19 cellular contexts compared by ENCODE assay signal in genomic region chr4:153292897-153293674, GRCh38. TPM values are rescaled to one million over a fixed set of nuclear protein-coding genes. Genes with fewer than 3 reads are reported as not detected.
"Had no signal": no experiment of that assay in that cellular context is flagged by ENCODE, and none has a peak within 500 bp of the region (broad histone marks: within the 10 kb centered on the region; RNA-seq: fewer than 3 reads in every experiment).

No MANE protein-coding gene starts in this region.

- H3K9ac ChIP-seq: parathyroid adenoma, SK-N-SH had no signal

- H3K4me3 Mint-ChIP-seq: activated naive CD4-positive, alpha-beta T cell treated with anti-CD3 and anti-CD28 coated beads, Interleukin-2, amount 10 ng/mL, durations not matched to agents 7 days and 5 days; immature natural killer cell; T-cell had no signal

- H3K4me3 ChIP-seq: coronary artery, left lung, tibial nerve had no signal

- DNase-seq: activated CD4-positive, alpha-beta T cell treated with anti-CD3 and anti-CD28 coated beads, Interleukin-2, amount 50 U/mL, for 48 hours; activated CD4-positive, CD25-positive, alpha-beta regulatory T cell treated with anti-CD3 and anti-CD28 coated beads, Interleukin-2, amount 50 U/mL, for 72 hours; activated naive CD4-positive, alpha-beta T cell treated with anti-CD3 and anti-CD28 coated beads, Interleukin-2, amount 10 ng/mL, durations not matched to agents 7 days and 5 days; central memory CD4-positive, alpha-beta T cell; effector CD4-positive, alpha-beta T cell; foreskin melanocyte; immature natural killer cell; left lung; SHP77; SK-N-SH; stimulated activated CD4-positive, alpha-beta T cell treated with anti-CD3 and anti-CD28 coated beads, Interleukin-12 subunit alpha, Interleukin-12 subunit beta, amount 100 ng/mL, for 4 hours; stimulated activated CD4-positive, alpha-beta T cell treated with anti-CD3 and anti-CD28 coated beads, Interleukin-2, amount 100 ng/mL, for 24 hours; T-cell; T-helper 9 cell had no signal

- H3K9me3 ChIP-seq: SK-N-SH had no signal

- H3K4me1 Mint-ChIP-seq: immature natural killer cell had no signal

- FAIRE-seq: endothelial cell of umbilical vein had no signal

- H3K27me3 Mint-ChIP-seq: T-cell had no signal

- H3K36me3 Mint-ChIP-seq: immature natural killer cell had no signal

- H3K9me3 Mint-ChIP-seq: activated naive CD4-positive, alpha-beta T cell treated with anti-CD3 and anti-CD28 coated beads, Interleukin-2, amount 10 ng/mL, durations not matched to agents 7 days and 5 days; immature natural killer cell had no signal

- H3K79me2 ChIP-seq: parathyroid adenoma had no signal

- H3K27ac ChIP-seq: coronary artery, left lung, parathyroid adenoma, tibial nerve had no signal

- H3K27ac Mint-ChIP-seq: activated naive CD4-positive, alpha-beta T cell treated with anti-CD3 and anti-CD28 coated beads, Interleukin-2, amount 10 ng/mL, durations not matched to agents 7 days and 5 days; immature natural killer cell; T-cell had no signal

- H3K4me2 ChIP-seq: SK-N-SH had no signal

- H2AFZ ChIP-seq: parathyroid adenoma had no signal

- H3K27me3 ChIP-seq: left lung, tibial nerve had no signal

- H3K4me1 ChIP-seq: parathyroid adenoma had no signal

- ATAC-seq: left lung, T-cell had no signal

RNA-seq across cellular contexts. Expression of gene MND1, which starts 51.4 kb away (rescaled TPM):
- total RNA-seq: mesenteric fat pad had no signal
